Comparison of ENCODE assay signal across 13 cellular contexts in the genomic region with DNA sequence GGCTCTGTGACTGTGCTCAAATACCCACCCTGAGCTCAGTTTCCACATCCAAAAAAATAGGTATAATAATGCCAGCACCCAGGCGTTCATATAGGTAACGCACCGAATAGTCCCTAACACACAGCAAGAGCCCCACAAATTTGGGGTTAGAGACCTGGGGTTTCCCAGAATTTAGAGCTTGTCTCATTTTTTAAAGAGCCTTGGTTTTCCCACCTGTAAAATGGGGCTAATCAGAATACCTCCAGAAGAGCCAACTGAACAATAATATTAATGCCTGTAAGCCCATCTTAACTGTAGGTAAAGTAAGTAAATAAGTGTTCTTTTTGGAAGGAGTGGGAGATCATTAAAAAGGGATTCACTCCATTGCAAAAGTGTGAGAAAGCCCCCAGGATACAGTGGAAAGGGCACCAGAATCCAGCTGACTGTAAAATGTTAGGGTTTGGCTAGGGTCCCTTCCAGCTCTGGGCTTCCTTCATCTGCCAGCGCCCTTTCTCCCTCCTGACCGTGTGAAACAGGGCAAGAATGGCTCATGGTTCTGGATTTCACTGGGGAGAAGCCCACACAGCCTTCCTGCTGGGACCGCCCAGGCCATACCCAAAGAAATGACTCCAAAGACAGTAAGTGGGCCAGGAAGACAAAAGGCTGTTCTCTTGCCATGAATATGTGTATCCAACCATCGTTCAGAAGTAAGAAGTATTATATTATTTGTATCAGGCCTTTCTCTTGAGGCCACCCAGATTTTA. TPM values are rescaled to one million over a fixed set of nuclear protein-coding genes. Genes with fewer than 3 reads are reported as not detected.
A peak's percentile ranks its signal among the peaks of the same experiment; 100 is the strongest.
DNase-seq lines count a peak whose midpoint lies in the region; FAIRE-seq and TF ChIP-seq lines count a peak whose summit lies in the region.
"Had no signal": no experiment of that assay in that cellular context is flagged by ENCODE, and none has a peak within 500 bp of the region (broad histone marks: within the 10 kb centered on the region; RNA-seq: fewer than 3 reads in every experiment).

No MANE protein-coding gene starts in this region.

- peaks cover 2% of the 10 kb centered on the region for H3K79me2 ChIP-seq in keratinocyte (ENCODE audit: control insufficient read depth, insufficient read depth, low read length)

- no peaks in the 10 kb centered on the region for H3K9me1 ChIP-seq in keratinocyte (ENCODE audit: control insufficient read depth, extremely low read depth, insufficient read depth, low read length)

- H3K4me2 ChIP-seq in keratinocyte (ENCODE audit: control insufficient read depth, extremely low read depth, insufficient read depth, low read depth, low read length): peak overlapping the region; percentile 87

- peak overlapping the region; percentile 32 for H3K4me3 Mint-ChIP-seq in T-helper 2 cell treated with Interferon-gamma antibody and Interleukin-4, amounts not matched to agents 5 μg/mL and 100 μg/mL, for 36 hours

- dilution Hi-C loops in keratinocyte (cut with MboI; ENCODE audit: extremely low pct_ligation_motif_present, low sequenced_read_pairs): no loop called here

- FAIRE-seq in keratinocyte (lab: Jason Lieb, UNC): no peak
- FAIRE-seq: A204.1 had no signal

- H3K9me3 Mint-ChIP-seq in T-helper 2 cell treated with Interferon-gamma antibody and Interleukin-4, amounts not matched to agents 5 μg/mL and 100 μg/mL, for 36 hours: no peaks in the 10 kb centered on the region
- H3K9me3 Mint-ChIP-seq: dendritic cell treated with granulocyte-macrophage colony-stimulating factor and Interleukin-4, amounts not matched to agents 40 ng/mL and 50 ng/mL, for 4 days had no signal

- H3K36me3 ChIP-seq in adipocyte (ENCODE audit: control insufficient read depth, insufficient read depth, low read length, severe bottlenecking) (peaks cover 4% of the 10 kb centered on the region), keratinocyte (ENCODE audit: control insufficient read depth in 2 of 2, extremely low read depth in 1 of 2, insufficient read depth in 2 of 2, low read length in 2 of 2) (no peaks in the 10 kb centered on the region), subcutaneous abdominal adipose tissue (ENCODE audit: control insufficient read depth in 5 of 5, insufficient read depth in 5 of 5, low read length in 5 of 5) (peaks cover 0 to 4% (median 0%) of the 10 kb centered on the region in 5 donors)

- no peaks in the 10 kb centered on the region for H4K20me1 ChIP-seq in keratinocyte (ENCODE audit: control insufficient read depth, extremely low read depth, insufficient read depth, low read length)

- no peak overlapping the region for H3K27ac Mint-ChIP-seq in T-helper 2 cell treated with Interferon-gamma antibody and Interleukin-4, amounts not matched to agents 5 μg/mL and 100 μg/mL, for 36 hours

- peak overlapping the region; percentile 92 for H3K9ac ChIP-seq in adipocyte (ENCODE audit: low read length)
- H3K9ac ChIP-seq in keratinocyte (ENCODE audit: control insufficient read depth, extremely low read depth, insufficient read depth, low read length): peak overlapping the region; percentile 88
- peak overlapping the region; percentile 89 to 96 (median 93) for H3K9ac ChIP-seq in subcutaneous abdominal adipose tissue (ENCODE audit: low read length in 5 of 5)

- no peak for TF ChIP-seq CTCF in keratinocyte (optimal IDR thresholded peaks at IDR 0.05 in 1 of 3, IDR thresholded peaks at IDR 0.05 in 1 of 3, conservative IDR thresholded peaks at IDR 0.05 in 1 of 3; ENCODE audit: extremely low read depth in 1 of 3, insufficient read depth in 2 of 3, low read length in 3 of 3)

- peaks cover 4% of the 10 kb centered on the region for H3K4me1 Mint-ChIP-seq in T-helper 2 cell treated with Interferon-gamma antibody and Interleukin-4, amounts not matched to agents 5 μg/mL and 100 μg/mL, for 36 hours (ENCODE audit: low read depth)

- no peaks in the 10 kb centered on the region for H3K27me3 ChIP-seq in adipocyte (replicated peaks; ENCODE audit: control insufficient read depth, insufficient read depth, low read length)
- no peaks in the 10 kb centered on the region for H3K27me3 ChIP-seq in keratinocyte (ENCODE audit: control insufficient read depth, extremely low read depth, insufficient read depth, low read length)
- H3K27me3 ChIP-seq in subcutaneous abdominal adipose tissue (ENCODE audit: control insufficient read depth in 5 of 5, insufficient read depth in 4 of 5, low read length in 5 of 5): no peaks in the 10 kb centered on the region

- H3K36me3 Mint-ChIP-seq in T-helper 2 cell treated with Interferon-gamma antibody and Interleukin-4, amounts not matched to agents 5 μg/mL and 100 μg/mL, for 36 hours (ENCODE audit: low read depth): no peaks in the 10 kb centered on the region

- no peak overlapping the region for H3K27ac ChIP-seq in keratinocyte (ENCODE audit: control insufficient read depth, insufficient read depth, low read length)
- peak overlapping the region; percentile 85 for H3K27ac ChIP-seq in subcutaneous abdominal adipose tissue (ENCODE audit: low read depth, low read length)

- no peak for DNase-seq in T-helper 2 cell treated with Interferon-gamma antibody and Interleukin-4, amounts not matched to agents 5 μg/mL and 100 μg/mL, for 36 hours (ENCODE audit: low spot score)
- DNase-seq in T-helper 2 cell (no peak), adipocyte (ENCODE audit: low read depth) (no peak), keratinocyte (ENCODE audit: low read depth, low spot score) (no peak), hypothalamus (lab: John Stamatoyannopoulos, UW) (no peak), NCI-H748 treated with DMSO at 0.1 percent for 48 hours (lab: John Stamatoyannopoulos, UW) (no peak), RKO (ENCODE audit: low spot score) (no peak)
- DNase-seq: NCI-H1436 treated with DMSO at 0.1 percent for 48 hours; stimulated activated naive CD4-positive, alpha-beta T cell treated with Interleukin-2 at 50 U/mL for 16 hours had no signal

- H3K9me3 ChIP-seq in adipocyte (ENCODE audit: control insufficient read depth, low read length): no peaks in the 10 kb centered on the region
- H3K9me3 ChIP-seq in keratinocyte (ENCODE audit: control insufficient read depth, low read depth, low read length): no peaks in the 10 kb centered on the region
- H3K9me3 ChIP-seq in subcutaneous abdominal adipose tissue (ENCODE audit: control insufficient read depth in 5 of 5, low read length in 5 of 5): no peaks in the 10 kb centered on the region
- H3K9me3 ChIP-seq: neutrophil had no signal

- H3K4me3 ChIP-seq in adipocyte (ENCODE audit: low read length): peak overlapping the region; percentile 93
- H3K4me3 ChIP-seq in keratinocyte (ENCODE audit: control insufficient read depth in 2 of 3, extremely low read depth in 1 of 3, insufficient read depth in 2 of 3, low read depth in 1 of 3, low read length in 3 of 3): peak overlapping the region; percentile 76 to 93 (median 83)
- peak overlapping the region; percentile 81 to 98 (median 94) for H3K4me3 ChIP-seq in subcutaneous abdominal adipose tissue (ENCODE audit: low read depth in 1 of 5, low read length in 5 of 5)

- H3K4me1 ChIP-seq in adipocyte (ENCODE audit: control insufficient read depth, insufficient read depth, low read length): peaks cover 54% of the 10 kb centered on the region
- H3K4me1 ChIP-seq in keratinocyte (ENCODE audit: control insufficient read depth, extremely low read depth, insufficient read depth, low read length): peaks cover 10% of the 10 kb centered on the region
- peaks cover 13 to 72% (median 65%) of the 10 kb centered on the region in 5 donors for H3K4me1 ChIP-seq in subcutaneous abdominal adipose tissue (ENCODE audit: control insufficient read depth in 5 of 5, insufficient read depth in 5 of 5, low read length in 5 of 5)

- peak overlapping the region; percentile 92 for H2AFZ ChIP-seq in keratinocyte (ENCODE audit: control insufficient read depth, low read length)

- peaks cover 18% of the 10 kb centered on the region for H3K27me3 Mint-ChIP-seq in T-helper 2 cell treated with Interferon-gamma antibody and Interleukin-4, amounts not matched to agents 5 μg/mL and 100 μg/mL, for 36 hours (ENCODE audit: low read depth)

RNA-seq across cellular contexts. Expression of gene MTURN, which starts 2.1 kb away (rescaled TPM):
- 5.9 to 10.9 TPM (median 10.8 TPM) in 3 replicates for polyA plus RNA-seq in keratinocyte
- polyA plus RNA-seq in keratinocyte (2011; ENCODE audit: low read depth): 5.5 TPM
- 6.6 and 8.5 TPM in 2 replicates for polyA plus RNA-seq in keratinocyte (2011; cell fraction: cytosol; rRNA removed)
- polyA plus RNA-seq in keratinocyte (2011; cell fraction: nucleus; rRNA removed): 11.0 and 12.6 TPM in 2 replicates
- 7.7 and 9.7 TPM in 2 replicates for polyA plus RNA-seq in keratinocyte (2012; ENCODE audit: low replicate concordance)
- polyA minus RNA-seq in keratinocyte: 4.3 to 10.3 TPM (median 9.9 TPM) in 3 replicates
- polyA minus RNA-seq in keratinocyte (2011; cell fraction: cytosol; rRNA and poly(A)+ RNA removed): 6.1 TPM
- 5.0 and 10.3 TPM in 2 replicates for polyA minus RNA-seq in keratinocyte (2011; cell fraction: nucleus; rRNA and poly(A)+ RNA removed)
